21 cellular contexts compared by ENCODE assay signal in the genomic region with DNA sequence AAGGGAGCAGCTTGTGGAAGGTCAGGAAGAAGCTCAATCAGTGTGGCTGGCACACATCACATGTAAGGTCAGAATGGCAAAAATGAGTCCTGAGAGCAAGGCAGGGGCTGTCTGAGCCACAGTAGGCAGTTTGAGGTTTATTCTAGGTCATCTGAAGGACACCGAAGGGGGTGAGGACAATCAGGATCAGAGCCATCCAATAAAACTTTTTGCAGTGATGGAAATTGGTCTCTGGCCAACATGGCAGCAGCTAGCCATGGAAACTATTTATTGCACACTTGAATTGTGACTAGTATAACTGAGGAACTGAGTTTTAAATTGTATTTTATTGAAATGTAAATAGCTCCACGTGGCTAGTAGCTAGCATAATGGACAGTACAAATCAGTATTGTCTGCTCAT.
DNase-seq lines count a peak whose midpoint lies in the region; ATAC-seq and TF ChIP-seq lines count a peak whose summit lies in the region.
"Had no signal": no experiment of that assay in that cellular context is flagged by ENCODE, and none has a peak within 500 bp of the region (broad histone marks: within the 10 kb centered on the region; RNA-seq: fewer than 3 reads in every experiment).

No MANE protein-coding gene starts in this region.

- TF ChIP-seq CTCF in heart right ventricle (IDR thresholded peaks at IDR 0.05) (no peak), VCaP (conservative IDR thresholded peaks at IDR 0.05) (no peak)

- no peak overlapping the region for H3K27ac ChIP-seq in right cardiac atrium (ENCODE audit: low read length)
- H3K27ac ChIP-seq in heart right ventricle, result no peak overlapping the region
- peak overlapping the region; percentile 17; the same call in 1 of the 2 replicates for H3K27ac ChIP-seq in VCaP
- H3K27ac ChIP-seq: 22Rv1; BLaER1 treated with 17β-estradiol and CSF1 and Interleukin-3, amounts not matched to agents 10 nM and 100 nM; GM23248 had no signal

- H3K27me3 ChIP-seq in right cardiac atrium (ENCODE audit: control insufficient read depth, insufficient read depth) (no peaks in the 10 kb centered on the region), heart right ventricle (peaks cover 0 to 27% (median 11%) of the 10 kb centered on the region in 7 donors)
- H3K27me3 ChIP-seq: BE2C; BLaER1 treated with 17β-estradiol and CSF1 and Interleukin-3, amounts not matched to agents 10 nM and 100 nM had no signal

- peaks cover 2% of the 10 kb centered on the region for H3K4me1 ChIP-seq in right cardiac atrium (ENCODE audit: control insufficient read depth, insufficient read depth, low read length)
- peaks cover 0 to 10% (median 0%) of the 10 kb centered on the region in 9 donors for H3K4me1 ChIP-seq in heart right ventricle
- H3K4me1 ChIP-seq: BE2C had no signal

- no peaks in the 10 kb centered on the region for H3K9me3 ChIP-seq in right cardiac atrium (ENCODE audit: control insufficient read depth, low read length)
- no peaks in the 10 kb centered on the region for H3K9me3 ChIP-seq in heart right ventricle
- H3K9me3 ChIP-seq: BE2C; BLaER1 treated with 17β-estradiol and CSF1 and Interleukin-3, amounts not matched to agents 10 nM and 100 nM had no signal

- H3K36me3 ChIP-seq in heart right ventricle, result no peaks in the 10 kb centered on the region
- H3K36me3 ChIP-seq: BE2C; BLaER1 treated with 17β-estradiol and CSF1 and Interleukin-3, amounts not matched to agents 10 nM and 100 nM had no signal

- WGBS in right cardiac atrium, result 54% methylated on average over 2 of the region's 2 CpGs
- WGBS in heart right ventricle, 2 donors, result 21 to 44% methylated on average over 2 of the region's 2 CpGs

- ATAC-seq in Right ventricle myocardium inferior, result peak; percentile 48
- no peak for ATAC-seq in right cardiac atrium
- peak in 5 of 8 donors; percentile 54 to 69 (median 61) for ATAC-seq in heart right ventricle

- H3K4me3 ChIP-seq in right cardiac atrium (ENCODE audit: low read length), result no peak overlapping the region
- H3K4me3 ChIP-seq in heart right ventricle, result no peak overlapping the region
- H3K4me3 ChIP-seq: BLaER1 treated with 17β-estradiol and CSF1 and Interleukin-3, amounts not matched to agents 10 nM and 100 nM; GM23248 had no signal

- peak; percentile 67 for DNase-seq in NCI-H1092 treated with DMSO at 0.1 percent for 48 hours (lab: John Stamatoyannopoulos, UW)
- no peak for DNase-seq in NCI-H1092 (lab: John Stamatoyannopoulos, UW)
- no peak for DNase-seq in Right ventricle myocardium inferior (ENCODE audit: missing footprints)
- DNase-seq in right cardiac atrium, result no peak
- DNase-seq in heart right ventricle, result peak in 1 of 2 donors; percentile 9
- no peak for DNase-seq in cardiac septum (ENCODE audit: low spot score)
- no peak for DNase-seq in AG08395 (ENCODE audit: low spot score)
- DNase-seq: AML-193; BE2C; Calu3; CD4-positive, alpha-beta T cell; CD8-positive, alpha-beta memory T cell; COR-L47; DMS153; DND-41; GM23248; H7; HCEC 1CT had no signal

- intact Hi-C loops in Right ventricle myocardium inferior (cut with DNase I), result no loop called here
- intact Hi-C loops in right cardiac atrium (cut with DNase I), result no loop called here
- intact Hi-C loops in heart right ventricle (cut with DNase I), result no loop called here
- intact Hi-C loops in cardiac septum (cut with DNase I), result no loop called here

Comparison
In these comparisons a context has a peak if more than half of its experiments do, and no peak if none do; other contexts are left out.
1. ATAC-seq: peak in Right ventricle myocardium inferior (single experiment) and heart right ventricle (5 of 8); none in right cardiac atrium (0 of 2).